In the genomic region with DNA sequence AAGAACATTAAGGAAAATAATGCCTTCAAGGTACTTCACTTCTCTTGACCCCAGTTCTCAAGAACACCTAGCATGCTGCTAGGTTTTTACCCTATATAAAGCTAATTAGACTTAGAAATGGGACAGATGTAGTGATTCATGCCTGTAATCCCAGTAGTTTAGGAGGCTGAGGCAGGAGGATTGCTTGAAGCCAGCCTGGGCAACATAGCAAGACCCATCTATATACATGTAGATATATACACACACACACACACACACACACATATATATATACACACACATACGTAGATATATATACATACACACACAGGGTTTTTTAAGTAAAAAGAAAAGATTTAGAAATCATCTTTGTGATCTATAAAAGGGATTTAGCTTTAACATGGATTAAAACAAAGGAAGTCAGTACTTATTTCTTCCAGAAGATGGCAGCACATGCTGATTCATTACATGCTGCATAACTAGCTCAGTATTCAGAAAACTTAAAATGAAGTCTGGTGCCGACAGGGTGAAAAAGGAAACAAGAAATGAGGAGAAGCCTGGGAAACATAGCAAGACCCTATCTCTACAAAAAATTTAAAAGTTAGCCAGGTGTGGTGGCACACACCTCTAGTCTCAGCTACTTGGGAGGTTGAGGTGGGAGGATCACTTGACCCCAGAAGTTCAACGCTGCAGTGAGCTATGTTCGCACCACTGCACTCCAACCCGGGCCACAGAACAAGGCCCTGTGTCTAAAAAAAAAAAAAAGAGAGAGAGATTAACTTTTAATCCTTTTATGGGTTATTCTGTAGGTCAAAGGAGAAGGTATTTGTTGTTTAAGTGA, we compare ENCODE assay signal across 8 cellular contexts. TPM values are rescaled to one million over a fixed set of nuclear protein-coding genes. Genes with fewer than 3 reads are reported as not detected.
DNase-seq lines count a peak whose midpoint lies in the region; ATAC-seq and TF ChIP-seq lines count a peak whose summit lies in the region.

No MANE protein-coding gene starts in this region.

- no peak for TF ChIP-seq POLR2A in prostate gland (IDR thresholded peaks at IDR 0.05)

- H3K4me3 Mint-ChIP-seq in activated T-helper 2 cell treated with anti-CD3 and anti-CD28 coated beads, Interferon-gamma antibody, Interleukin-2, Interleukin-4, amounts not matched to agents 10 μg/mL and 5 μg/mL and 100 μg/mL, durations not matched to agents 14 hours and 24 hours and 36 hours (ENCODE audit: low read depth): no peak overlapping the region

- H3K27ac ChIP-seq in C4-2B: no peak overlapping the region
- H3K27ac ChIP-seq in prostate gland: no peak overlapping the region

- intact Hi-C loops in activated T-helper 2 cell treated with anti-CD3 and anti-CD28 coated beads, Interferon-gamma antibody, Interleukin-2, Interleukin-4, amounts not matched to agents 10 μg/mL and 5 μg/mL and 100 μg/mL, durations not matched to agents 14 hours and 24 hours and 36 hours (cut with micrococcal nuclease): loop anchor here (2.0 kb wide), 2 partner anchors 28 to 314 kb away; a partner anchor contains a TSS
- intact Hi-C loops in prostate gland (cut with DNase I): loop anchor here (5.0 kb wide), 1 partner anchor 315 kb away; no protein-coding TSS in a partner anchor

- no peak overlapping the region for H3K4me3 ChIP-seq in prostate gland

- DNase-seq in NCI-H2171 (lab: John Stamatoyannopoulos, UW) (peak; percentile 66), glomerular endothelial cell (ENCODE audit: extremely low read depth, low read depth, low spot score) (peak; percentile 67), prostate gland (ENCODE audit: low spot score) (peak; percentile 36), NCI-H187 (lab: John Stamatoyannopoulos, UW) (no peak)
- no peak for DNase-seq in activated T-helper 2 cell treated with anti-CD3 and anti-CD28 coated beads, Interferon-gamma antibody, Interleukin-2, Interleukin-4, amounts not matched to agents 10 μg/mL and 5 μg/mL and 100 μg/mL, durations not matched to agents 14 hours and 24 hours and 36 hours (ENCODE audit: low spot score)

- no peaks in the 10 kb centered on the region for H3K27me3 ChIP-seq in prostate gland (replicated peaks; ENCODE audit: insufficient read depth)

- H3K9me3 Mint-ChIP-seq in activated T-helper 2 cell treated with anti-CD3 and anti-CD28 coated beads, Interferon-gamma antibody, Interleukin-2, Interleukin-4, amounts not matched to agents 10 μg/mL and 5 μg/mL and 100 μg/mL, durations not matched to agents 14 hours and 24 hours and 36 hours: no peaks in the 10 kb centered on the region

- no peak for ATAC-seq in HG02759 (IDR thresholded peaks at IDR 0.05; ENCODE audit: unreplicated experiment)

- H3K36me3 ChIP-seq in prostate gland: no peaks in the 10 kb centered on the region

- no peaks in the 10 kb centered on the region for H3K9me3 ChIP-seq in prostate gland

- H3K27me3 Mint-ChIP-seq in activated T-helper 2 cell treated with anti-CD3 and anti-CD28 coated beads, Interferon-gamma antibody, Interleukin-2, Interleukin-4, amounts not matched to agents 10 μg/mL and 5 μg/mL and 100 μg/mL, durations not matched to agents 14 hours and 24 hours and 36 hours (ENCODE audit: low read depth): no peaks in the 10 kb centered on the region

- peak overlapping the region; percentile 65 for H3K27ac Mint-ChIP-seq in activated T-helper 2 cell treated with anti-CD3 and anti-CD28 coated beads, Interferon-gamma antibody, Interleukin-2, Interleukin-4, amounts not matched to agents 10 μg/mL and 5 μg/mL and 100 μg/mL, durations not matched to agents 14 hours and 24 hours and 36 hours

- peaks cover 12% of the 10 kb centered on the region for H3K36me3 Mint-ChIP-seq in activated T-helper 2 cell treated with anti-CD3 and anti-CD28 coated beads, Interferon-gamma antibody, Interleukin-2, Interleukin-4, amounts not matched to agents 10 μg/mL and 5 μg/mL and 100 μg/mL, durations not matched to agents 14 hours and 24 hours and 36 hours (ENCODE audit: low read depth)

- 60% methylated on average over 5 of the region's 5 CpGs for WGBS in prostate gland

- peaks cover 3% of the 10 kb centered on the region for H3K4me1 Mint-ChIP-seq in activated T-helper 2 cell treated with anti-CD3 and anti-CD28 coated beads, Interferon-gamma antibody, Interleukin-2, Interleukin-4, amounts not matched to agents 10 μg/mL and 5 μg/mL and 100 μg/mL, durations not matched to agents 14 hours and 24 hours and 36 hours (ENCODE audit: low read depth)

- TF ChIP-seq CTCF in C4-2B (conservative IDR thresholded peaks at IDR 0.05) (peak; percentile 85), GM12873 (IDR thresholded peaks at IDR 0.05; ENCODE audit: insufficient read depth, low read depth, low read length, missing control alignments) (peak; percentile 50), prostate gland (IDR thresholded peaks at IDR 0.05) (peak; percentile 28 to 87 (median 76))

- H3K4me1 ChIP-seq in prostate gland (replicated peaks): no peaks in the 10 kb centered on the region

RNA-seq across cellular contexts. Expression of a gene that starts 28.5 kb away (rescaled TPM):
- total RNA-seq in activated T-helper 2 cell treated with anti-CD3 and anti-CD28 coated beads, Interferon-gamma antibody, Interleukin-2, Interleukin-4, amounts not matched to agents 10 μg/mL and 5 μg/mL and 100 μg/mL, durations not matched to agents 14 hours and 24 hours and 36 hours: 103 and 110 TPM in 2 replicates
- 55.1 and 69.7 TPM in 2 replicates for total RNA-seq in glomerular endothelial cell
- total RNA-seq in prostate gland: 10 to 100 TPM; 34.9 to 42.8 TPM

Comparison
In these comparisons a context has a peak if more than half of its experiments do, and no peak if none do; other contexts are left out.
1. DNase-seq: peak in NCI-H2171 (single experiment), glomerular endothelial cell (single experiment) and prostate gland (single experiment); none in activated T-helper 2 cell treated with anti-CD3 and anti-CD28 coated beads, Interferon-gamma antibody, Interleukin-2, Interleukin-4, amounts not matched to agents 10 μg/mL and 5 μg/mL and 100 μg/mL, durations not matched to agents 14 hours and 24 hours and 36 hours (single experiment) and NCI-H187 (0 of 2).
2. Peak in every context shown above with its lines, with median percentiles within 50 percentile points of each other: CTCF ChIP-seq.